In the genomic region with DNA sequence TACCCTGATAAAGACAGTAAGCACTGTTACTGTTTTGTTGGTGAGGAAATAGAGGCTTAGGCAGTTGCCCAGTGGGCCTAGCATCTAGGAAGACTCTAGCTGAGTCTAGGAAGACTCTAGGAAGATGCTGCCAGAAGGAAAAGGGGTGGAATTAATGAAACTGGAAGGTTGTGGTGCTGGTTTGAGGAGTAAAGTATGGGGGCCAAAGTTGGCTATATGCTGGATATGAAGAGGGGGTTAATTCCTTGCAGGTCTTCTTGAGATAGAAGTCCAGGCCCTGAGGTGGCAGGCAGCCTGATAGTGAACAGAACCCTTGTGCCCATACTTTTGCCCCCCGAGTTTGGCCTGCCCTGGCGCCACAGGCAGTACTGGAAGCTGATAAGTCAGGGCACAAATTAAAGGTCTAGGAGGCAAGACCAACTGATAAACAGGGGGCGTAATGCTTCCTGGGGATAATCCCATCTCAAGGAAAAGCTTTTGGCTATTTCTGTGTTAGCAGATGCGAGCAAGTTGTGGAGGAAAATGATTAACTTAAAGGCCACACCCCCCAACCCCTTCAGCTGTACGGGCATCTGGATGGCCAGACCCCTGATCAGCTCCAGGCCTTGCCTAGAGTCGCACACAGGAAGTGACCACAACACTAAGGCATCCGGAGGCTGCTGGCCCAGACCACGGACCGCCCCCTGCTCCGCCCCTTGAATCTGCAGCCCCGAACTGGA, we compare ENCODE assay signal across 1 cellular context.
TF ChIP-seq lines count a peak whose summit lies in the region.

No MANE protein-coding gene starts in this region.

TF ChIP-seq in HepG2, 621 proteins besides CTCF, POLR2A, EP300 and RAD21 (continued from another document and continues in another):
- TF ChIP-seq, protein P1, sequence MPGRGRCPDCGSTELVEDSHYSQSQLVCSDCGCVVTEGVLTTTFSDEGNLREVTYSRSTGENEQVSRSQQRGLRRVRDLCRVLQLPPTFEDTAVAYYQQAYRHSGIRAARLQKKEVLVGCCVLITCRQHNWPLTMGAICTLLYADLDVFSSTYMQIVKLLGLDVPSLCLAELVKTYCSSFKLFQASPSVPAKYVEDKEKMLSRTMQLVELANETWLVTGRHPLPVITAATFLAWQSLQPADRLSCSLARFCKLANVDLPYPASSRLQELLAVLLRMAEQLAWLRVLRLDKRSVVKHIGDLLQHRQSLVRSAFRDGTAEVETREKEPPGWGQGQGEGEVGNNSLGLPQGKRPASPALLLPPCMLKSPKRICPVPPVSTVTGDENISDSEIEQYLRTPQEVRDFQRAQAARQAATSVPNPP (CRISPR knock-in tag; IDR thresholded peaks at IDR 0.05), result no peak
- TF ChIP-seq DPF2 (CRISPR knock-in tag; IDR thresholded peaks at IDR 0.05; ENCODE audit: borderline replicate concordance, low read depth) (no peak), KLF15 (CRISPR knock-in tag; IDR thresholded peaks at IDR 0.05; ENCODE audit: borderline replicate concordance) (no peak), TBX3 (IDR thresholded peaks at IDR 0.05; ENCODE audit: borderline replicate concordance) (no peak), MATR3 (CRISPR knock-in tag; IDR thresholded peaks at IDR 0.05) (no peak), PCBP1 (IDR thresholded peaks at IDR 0.05; ENCODE audit: borderline replicate concordance, low read depth, low read length) (no peak), NFIC (IDR thresholded peaks at IDR 0.05; ENCODE audit: low read length) (no peak), ISL2 (CRISPR knock-in tag; IDR thresholded peaks at IDR 0.05) (no peak), GTF2F1 (IDR thresholded peaks at IDR 0.05; ENCODE audit: low read length) (no peak), ZNF607 (CRISPR knock-in tag; IDR thresholded peaks at IDR 0.05; ENCODE audit: borderline replicate concordance) (no peak; the same call in 1 of the 2 replicates), CHD2 (IDR thresholded peaks at IDR 0.05; ENCODE audit: low read depth, low read length) (no peak), KDM4B (CRISPR knock-in tag; IDR thresholded peaks at IDR 0.05) (no peak), ZNF776 (CRISPR knock-in tag; IDR thresholded peaks at IDR 0.05) (no peak), STAT5B (CRISPR knock-in tag; IDR thresholded peaks at IDR 0.05) (no peak), ATF7 (IDR thresholded peaks at IDR 0.05) (peak; percentile 63), ATF7 (CRISPR knock-in tag; IDR thresholded peaks at IDR 0.05) (peak; percentile 96), ZNF264 (CRISPR knock-in tag; IDR thresholded peaks at IDR 0.05) (no peak), ZMAT3 (CRISPR knock-in tag; conservative IDR thresholded peaks at IDR 0.05) (no peak), SYNCRIP (IDR thresholded peaks at IDR 0.05; ENCODE audit: insufficient read depth, low read depth, low read length) (no peak), NR2F2 (IDR thresholded peaks at IDR 0.05; ENCODE audit: borderline replicate concordance, low read depth) (no peak), ZNF260 (CRISPR knock-in tag; IDR thresholded peaks at IDR 0.05; ENCODE audit: borderline replicate concordance, low read depth) (no peak), STAG1 (CRISPR knock-in tag; IDR thresholded peaks at IDR 0.05) (no peak), ZFP62 (CRISPR knock-in tag; IDR thresholded peaks at IDR 0.05) (no peak), HDAC6 (IDR thresholded peaks at IDR 0.05; ENCODE audit: low read depth, low read length) (no peak), HMG20B (CRISPR knock-in tag; conservative IDR thresholded peaks at IDR 0.05) (no peak), TSC22D2 (CRISPR knock-in tag; IDR thresholded peaks at IDR 0.05; ENCODE audit: borderline replicate concordance) (no peak), ZFP82 (CRISPR knock-in tag; IDR thresholded peaks at IDR 0.05; ENCODE audit: borderline replicate concordance) (no peak), NR2F1 (CRISPR knock-in tag; IDR thresholded peaks at IDR 0.05) (no peak), FOXM1 (CRISPR knock-in tag; IDR thresholded peaks at IDR 0.05) (no peak), MTF1 (CRISPR knock-in tag; IDR thresholded peaks at IDR 0.05) (no peak), ZNF549 (CRISPR knock-in tag; IDR thresholded peaks at IDR 0.05) (no peak), CCDC6 (CRISPR knock-in tag; IDR thresholded peaks at IDR 0.05) (no peak), ZSCAN21 (CRISPR knock-in tag; IDR thresholded peaks at IDR 0.05; ENCODE audit: borderline replicate concordance) (no peak), ZNF775 (CRISPR knock-in tag; IDR thresholded peaks at IDR 0.05; ENCODE audit: borderline replicate concordance) (no peak)
- TF ChIP-seq, protein P2, sequence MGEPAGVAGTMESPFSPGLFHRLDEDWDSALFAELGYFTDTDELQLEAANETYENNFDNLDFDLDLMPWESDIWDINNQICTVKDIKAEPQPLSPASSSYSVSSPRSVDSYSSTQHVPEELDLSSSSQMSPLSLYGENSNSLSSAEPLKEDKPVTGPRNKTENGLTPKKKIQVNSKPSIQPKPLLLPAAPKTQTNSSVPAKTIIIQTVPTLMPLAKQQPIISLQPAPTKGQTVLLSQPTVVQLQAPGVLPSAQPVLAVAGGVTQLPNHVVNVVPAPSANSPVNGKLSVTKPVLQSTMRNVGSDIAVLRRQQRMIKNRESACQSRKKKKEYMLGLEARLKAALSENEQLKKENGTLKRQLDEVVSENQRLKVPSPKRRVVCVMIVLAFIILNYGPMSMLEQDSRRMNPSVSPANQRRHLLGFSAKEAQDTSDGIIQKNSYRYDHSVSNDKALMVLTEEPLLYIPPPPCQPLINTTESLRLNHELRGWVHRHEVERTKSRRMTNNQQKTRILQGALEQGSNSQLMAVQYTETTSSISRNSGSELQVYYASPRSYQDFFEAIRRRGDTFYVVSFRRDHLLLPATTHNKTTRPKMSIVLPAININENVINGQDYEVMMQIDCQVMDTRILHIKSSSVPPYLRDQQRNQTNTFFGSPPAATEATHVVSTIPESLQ (CRISPR knock-in tag; conservative IDR thresholded peaks at IDR 0.05), result 0 out of 2 replicates have a peak, but pooled peaks have one; percentile 38
- TF ChIP-seq, protein P3, sequence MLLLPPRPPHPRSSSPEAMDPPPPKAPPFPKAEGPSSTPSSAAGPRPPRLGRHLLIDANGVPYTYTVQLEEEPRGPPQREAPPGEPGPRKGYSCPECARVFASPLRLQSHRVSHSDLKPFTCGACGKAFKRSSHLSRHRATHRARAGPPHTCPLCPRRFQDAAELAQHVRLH (CRISPR knock-in tag; IDR thresholded peaks at IDR 0.05; ENCODE audit: borderline replicate concordance, low read depth), result no peak
- TF ChIP-seq, protein P4, sequence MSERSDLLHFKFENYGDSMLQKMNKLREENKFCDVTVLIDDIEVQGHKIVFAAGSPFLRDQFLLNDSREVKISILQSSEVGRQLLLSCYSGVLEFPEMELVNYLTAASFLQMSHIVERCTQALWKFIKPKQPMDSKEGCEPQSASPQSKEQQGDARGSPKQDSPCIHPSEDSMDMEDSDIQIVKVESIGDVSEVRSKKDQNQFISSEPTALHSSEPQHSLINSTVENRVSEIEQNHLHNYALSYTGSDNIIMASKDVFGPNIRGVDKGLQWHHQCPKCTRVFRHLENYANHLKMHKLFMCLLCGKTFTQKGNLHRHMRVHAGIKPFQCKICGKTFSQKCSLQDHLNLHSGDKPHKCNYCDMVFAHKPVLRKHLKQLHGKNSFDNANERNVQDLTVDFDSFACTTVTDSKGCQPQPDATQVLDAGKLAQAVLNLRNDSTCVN (CRISPR knock-in tag; IDR thresholded peaks at IDR 0.05; ENCODE audit: borderline replicate concordance), result no peak
- TF ChIP-seq, protein P5, sequence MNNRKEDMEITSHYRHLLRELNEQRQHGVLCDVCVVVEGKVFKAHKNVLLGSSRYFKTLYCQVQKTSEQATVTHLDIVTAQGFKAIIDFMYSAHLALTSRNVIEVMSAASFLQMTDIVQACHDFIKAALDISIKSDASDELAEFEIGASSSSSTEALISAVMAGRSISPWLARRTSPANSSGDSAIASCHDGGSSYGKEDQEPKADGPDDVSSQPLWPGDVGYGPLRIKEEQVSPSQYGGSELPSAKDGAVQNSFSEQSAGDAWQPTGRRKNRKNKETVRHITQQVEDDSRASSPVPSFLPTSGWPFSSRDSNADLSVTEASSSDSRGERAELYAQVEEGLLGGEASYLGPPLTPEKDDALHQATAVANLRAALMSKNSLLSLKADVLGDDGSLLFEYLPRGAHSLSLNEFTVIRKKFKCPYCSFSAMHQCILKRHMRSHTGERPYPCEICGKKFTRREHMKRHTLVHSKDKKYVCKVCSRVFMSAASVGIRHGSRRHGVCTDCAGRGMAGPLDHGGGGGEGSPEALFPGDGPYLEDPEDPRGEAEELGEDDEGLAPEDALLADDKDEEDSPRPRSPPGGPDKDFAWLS (CRISPR knock-in tag; IDR thresholded peaks at IDR 0.05; ENCODE audit: borderline replicate concordance), result no peak
- TF ChIP-seq, protein P6, sequence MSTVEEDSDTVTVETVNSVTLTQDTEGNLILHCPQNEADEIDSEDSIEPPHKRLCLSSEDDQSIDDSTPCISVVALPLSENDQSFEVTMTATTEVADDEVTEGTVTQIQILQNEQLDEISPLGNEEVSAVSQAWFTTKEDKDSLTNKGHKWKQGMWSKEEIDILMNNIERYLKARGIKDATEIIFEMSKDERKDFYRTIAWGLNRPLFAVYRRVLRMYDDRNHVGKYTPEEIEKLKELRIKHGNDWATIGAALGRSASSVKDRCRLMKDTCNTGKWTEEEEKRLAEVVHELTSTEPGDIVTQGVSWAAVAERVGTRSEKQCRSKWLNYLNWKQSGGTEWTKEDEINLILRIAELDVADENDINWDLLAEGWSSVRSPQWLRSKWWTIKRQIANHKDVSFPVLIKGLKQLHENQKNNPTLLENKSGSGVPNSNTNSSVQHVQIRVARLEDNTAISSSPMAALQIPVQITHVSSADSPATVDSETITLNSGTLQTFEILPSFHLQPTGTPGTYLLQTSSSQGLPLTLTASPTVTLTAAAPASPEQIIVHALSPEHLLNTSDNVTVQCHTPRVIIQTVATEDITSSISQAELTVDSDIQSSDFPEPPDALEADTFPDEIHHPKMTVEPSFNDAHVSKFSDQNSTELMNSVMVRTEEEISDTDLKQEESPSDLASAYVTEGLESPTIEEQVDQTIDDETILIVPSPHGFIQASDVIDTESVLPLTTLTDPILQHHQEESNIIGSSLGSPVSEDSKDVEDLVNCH (CRISPR knock-in tag; IDR thresholded peaks at IDR 0.05), result no peak
- TF ChIP-seq, protein P7, sequence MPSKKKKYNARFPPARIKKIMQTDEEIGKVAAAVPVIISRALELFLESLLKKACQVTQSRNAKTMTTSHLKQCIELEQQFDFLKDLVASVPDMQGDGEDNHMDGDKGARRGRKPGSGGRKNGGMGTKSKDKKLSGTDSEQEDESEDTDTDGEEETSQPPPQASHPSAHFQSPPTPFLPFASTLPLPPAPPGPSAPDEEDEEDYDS (CRISPR knock-in tag; IDR thresholded peaks at IDR 0.05), result peak; percentile 45; the same call in 1 of the 2 replicates
- TF ChIP-seq, protein P8, sequence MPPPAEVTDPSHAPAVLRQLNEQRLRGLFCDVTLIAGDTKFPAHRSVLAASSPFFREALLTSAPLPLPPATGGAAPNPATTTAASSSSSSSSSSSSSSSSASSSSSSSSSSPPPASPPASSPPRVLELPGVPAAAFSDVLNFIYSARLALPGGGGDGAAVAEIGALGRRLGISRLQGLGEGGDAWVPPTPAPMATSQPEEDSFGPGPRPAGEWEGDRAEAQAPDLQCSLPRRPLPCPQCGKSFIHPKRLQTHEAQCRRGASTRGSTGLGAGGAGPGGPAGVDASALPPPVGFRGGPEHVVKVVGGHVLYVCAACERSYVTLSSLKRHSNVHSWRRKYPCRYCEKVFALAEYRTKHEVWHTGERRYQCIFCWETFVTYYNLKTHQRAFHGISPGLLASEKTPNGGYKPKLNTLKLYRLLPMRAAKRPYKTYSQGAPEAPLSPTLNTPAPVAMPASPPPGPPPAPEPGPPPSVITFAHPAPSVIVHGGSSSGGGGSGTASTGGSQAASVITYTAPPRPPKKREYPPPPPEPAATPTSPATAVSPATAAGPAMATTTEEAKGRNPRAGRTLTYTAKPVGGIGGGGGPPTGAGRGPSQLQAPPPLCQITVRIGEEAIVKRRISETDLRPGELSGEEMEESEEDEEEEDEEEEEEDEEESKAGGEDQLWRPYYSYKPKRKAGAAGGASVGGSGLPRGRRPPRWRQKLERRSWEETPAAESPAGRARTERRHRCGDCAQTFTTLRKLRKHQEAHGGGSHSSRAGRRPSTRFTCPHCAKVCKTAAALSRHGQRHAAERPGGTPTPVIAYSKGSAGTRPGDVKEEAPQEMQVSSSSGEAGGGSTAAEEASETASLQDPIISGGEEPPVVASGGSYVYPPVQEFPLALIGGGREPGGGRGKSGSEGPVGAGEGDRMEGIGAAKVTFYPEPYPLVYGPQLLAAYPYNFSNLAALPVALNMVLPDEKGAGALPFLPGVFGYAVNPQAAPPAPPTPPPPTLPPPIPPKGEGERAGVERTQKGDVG (CRISPR knock-in tag; IDR thresholded peaks at IDR 0.05; ENCODE audit: borderline replicate concordance), result no peak
- TF ChIP-seq, protein P9, sequence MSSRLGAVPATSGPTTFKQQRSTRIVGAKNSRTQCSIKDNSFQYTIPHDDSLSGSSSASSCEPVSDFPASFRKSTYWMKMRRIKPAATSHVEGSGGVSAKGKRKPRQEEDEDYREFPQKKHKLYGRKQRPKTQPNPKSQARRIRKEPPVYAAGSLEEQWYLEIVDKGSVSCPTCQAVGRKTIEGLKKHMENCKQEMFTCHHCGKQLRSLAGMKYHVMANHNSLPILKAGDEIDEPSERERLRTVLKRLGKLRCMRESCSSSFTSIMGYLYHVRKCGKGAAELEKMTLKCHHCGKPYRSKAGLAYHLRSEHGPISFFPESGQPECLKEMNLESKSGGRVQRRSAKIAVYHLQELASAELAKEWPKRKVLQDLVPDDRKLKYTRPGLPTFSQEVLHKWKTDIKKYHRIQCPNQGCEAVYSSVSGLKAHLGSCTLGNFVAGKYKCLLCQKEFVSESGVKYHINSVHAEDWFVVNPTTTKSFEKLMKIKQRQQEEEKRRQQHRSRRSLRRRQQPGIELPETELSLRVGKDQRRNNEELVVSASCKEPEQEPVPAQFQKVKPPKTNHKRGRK (CRISPR knock-in tag; IDR thresholded peaks at IDR 0.05), result no peak
- TF ChIP-seq, protein P10, sequence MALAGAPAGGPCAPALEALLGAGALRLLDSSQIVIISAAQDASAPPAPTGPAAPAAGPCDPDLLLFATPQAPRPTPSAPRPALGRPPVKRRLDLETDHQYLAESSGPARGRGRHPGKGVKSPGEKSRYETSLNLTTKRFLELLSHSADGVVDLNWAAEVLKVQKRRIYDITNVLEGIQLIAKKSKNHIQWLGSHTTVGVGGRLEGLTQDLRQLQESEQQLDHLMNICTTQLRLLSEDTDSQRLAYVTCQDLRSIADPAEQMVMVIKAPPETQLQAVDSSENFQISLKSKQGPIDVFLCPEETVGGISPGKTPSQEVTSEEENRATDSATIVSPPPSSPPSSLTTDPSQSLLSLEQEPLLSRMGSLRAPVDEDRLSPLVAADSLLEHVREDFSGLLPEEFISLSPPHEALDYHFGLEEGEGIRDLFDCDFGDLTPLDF (CRISPR knock-in tag; IDR thresholded peaks at IDR 0.05), result no peak
- TF ChIP-seq, protein P11, sequence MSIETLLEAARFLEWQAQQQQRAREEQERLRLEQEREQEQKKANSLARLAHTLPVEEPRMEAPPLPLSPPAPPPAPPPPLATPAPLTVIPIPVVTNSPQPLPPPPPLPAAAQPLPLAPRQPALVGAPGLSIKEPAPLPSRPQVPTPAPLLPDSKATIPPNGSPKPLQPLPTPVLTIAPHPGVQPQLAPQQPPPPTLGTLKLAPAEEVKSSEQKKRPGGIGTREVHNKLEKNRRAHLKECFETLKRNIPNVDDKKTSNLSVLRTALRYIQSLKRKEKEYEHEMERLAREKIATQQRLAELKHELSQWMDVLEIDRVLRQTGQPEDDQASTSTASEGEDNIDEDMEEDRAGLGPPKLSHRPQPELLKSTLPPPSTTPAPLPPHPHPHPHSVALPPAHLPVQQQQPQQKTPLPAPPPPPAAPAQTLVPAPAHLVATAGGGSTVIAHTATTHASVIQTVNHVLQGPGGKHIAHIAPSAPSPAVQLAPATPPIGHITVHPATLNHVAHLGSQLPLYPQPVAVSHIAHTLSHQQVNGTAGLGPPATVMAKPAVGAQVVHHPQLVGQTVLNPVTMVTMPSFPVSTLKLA (IDR thresholded peaks at IDR 0.05), result no peak
- TF ChIP-seq, protein P12, sequence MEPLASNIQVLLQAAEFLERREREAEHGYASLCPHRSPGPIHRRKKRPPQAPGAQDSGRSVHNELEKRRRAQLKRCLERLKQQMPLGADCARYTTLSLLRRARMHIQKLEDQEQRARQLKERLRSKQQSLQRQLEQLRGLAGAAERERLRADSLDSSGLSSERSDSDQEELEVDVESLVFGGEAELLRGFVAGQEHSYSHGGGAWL (CRISPR knock-in tag; IDR thresholded peaks at IDR 0.05), result no peak
